1 cellular context compared by ENCODE assay signal in the genomic region with DNA sequence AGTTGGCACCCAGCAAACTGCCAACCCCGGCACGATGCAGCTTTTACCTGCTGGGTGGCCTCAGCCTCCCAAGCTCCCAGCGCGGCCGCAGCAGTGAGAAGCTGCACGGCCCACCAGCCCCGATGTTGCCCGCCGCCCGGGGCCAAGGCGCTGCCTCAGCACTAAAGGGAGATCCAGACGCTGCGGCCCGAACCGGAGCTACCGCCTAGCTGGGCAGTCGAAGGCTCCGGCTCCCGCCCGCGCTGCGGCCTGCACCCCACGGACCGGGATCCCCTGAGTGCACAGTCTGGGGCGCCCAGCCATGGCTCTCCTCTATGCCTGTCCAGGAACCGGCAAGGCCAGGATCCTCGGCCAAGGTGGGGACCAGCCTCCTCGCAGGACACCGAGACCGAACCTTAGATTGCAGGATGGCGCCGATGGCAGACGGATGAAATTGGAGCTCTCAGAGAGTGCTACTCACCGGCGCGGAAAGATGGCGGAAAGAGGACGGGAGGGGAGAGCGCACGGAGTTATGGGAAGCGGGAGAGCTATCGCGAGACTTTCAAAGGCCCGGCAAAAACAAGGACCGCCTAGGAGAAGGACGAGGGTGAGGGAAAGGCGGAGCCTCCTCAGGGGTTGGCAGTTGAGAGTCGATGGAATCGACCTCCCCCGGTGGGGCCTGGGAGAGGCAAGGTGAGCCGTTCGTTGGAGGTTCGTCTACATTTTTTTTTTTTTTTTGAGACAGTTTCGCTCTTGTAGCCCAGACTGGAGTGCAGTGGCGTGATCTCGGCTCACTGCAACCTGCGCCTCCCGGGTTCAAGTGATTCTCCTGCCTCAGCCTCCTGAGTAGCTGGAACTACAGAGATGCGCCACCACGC.
A peak's percentile ranks its signal among the peaks of the same experiment; 100 is the strongest.
TF ChIP-seq lines count a peak whose summit lies in the region.

A gene (minus strand): TSS at position 485 of the 857 bp plus-strand sequence. CDS start 1,221 bp downstream, outside the sequence.

TF ChIP-seq in HepG2, 621 proteins besides CTCF, POLR2A, EP300 and RAD21 (continued from another document and continues in another):
- TF ChIP-seq, protein P1, sequence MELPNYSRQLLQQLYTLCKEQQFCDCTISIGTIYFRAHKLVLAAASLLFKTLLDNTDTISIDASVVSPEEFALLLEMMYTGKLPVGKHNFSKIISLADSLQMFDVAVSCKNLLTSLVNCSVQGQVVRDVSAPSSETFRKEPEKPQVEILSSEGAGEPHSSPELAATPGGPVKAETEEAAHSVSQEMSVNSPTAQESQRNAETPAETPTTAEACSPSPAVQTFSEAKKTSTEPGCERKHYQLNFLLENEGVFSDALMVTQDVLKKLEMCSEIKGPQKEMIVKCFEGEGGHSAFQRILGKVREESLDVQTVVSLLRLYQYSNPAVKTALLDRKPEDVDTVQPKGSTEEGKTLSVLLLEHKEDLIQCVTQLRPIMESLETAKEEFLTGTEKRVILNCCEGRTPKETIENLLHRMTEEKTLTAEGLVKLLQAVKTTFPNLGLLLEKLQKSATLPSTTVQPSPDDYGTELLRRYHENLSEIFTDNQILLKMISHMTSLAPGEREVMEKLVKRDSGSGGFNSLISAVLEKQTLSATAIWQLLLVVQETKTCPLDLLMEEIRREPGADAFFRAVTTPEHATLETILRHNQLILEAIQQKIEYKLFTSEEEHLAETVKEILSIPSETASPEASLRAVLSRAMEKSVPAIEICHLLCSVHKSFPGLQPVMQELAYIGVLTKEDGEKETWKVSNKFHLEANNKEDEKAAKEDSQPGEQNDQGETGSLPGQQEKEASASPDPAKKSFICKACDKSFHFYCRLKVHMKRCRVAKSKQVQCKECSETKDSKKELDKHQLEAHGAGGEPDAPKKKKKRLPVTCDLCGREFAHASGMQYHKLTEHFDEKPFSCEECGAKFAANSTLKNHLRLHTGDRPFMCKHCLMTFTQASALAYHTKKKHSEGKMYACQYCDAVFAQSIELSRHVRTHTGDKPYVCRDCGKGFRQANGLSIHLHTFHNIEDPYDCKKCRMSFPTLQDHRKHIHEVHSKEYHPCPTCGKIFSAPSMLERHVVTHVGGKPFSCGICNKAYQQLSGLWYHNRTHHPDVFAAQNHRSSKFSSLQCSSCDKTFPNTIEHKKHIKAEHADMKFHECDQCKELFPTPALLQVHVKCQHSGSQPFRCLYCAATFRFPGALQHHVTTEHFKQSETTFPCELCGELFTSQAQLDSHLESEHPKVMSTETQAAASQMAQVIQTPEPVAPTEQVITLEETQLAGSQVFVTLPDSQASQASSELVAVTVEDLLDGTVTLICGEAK (IDR thresholded peaks at IDR 0.05): no peak
- TF ChIP-seq, protein P1 (CRISPR knock-in tag; IDR thresholded peaks at IDR 0.05): peak; percentile 96
- peak; percentile 97 for TF ChIP-seq SAP130 (CRISPR knock-in tag; IDR thresholded peaks at IDR 0.05; ENCODE audit: low read depth)
- peak; percentile 100 for TF ChIP-seq PHF8 (CRISPR knock-in tag; IDR thresholded peaks at IDR 0.05)
- TF ChIP-seq, protein P2, sequence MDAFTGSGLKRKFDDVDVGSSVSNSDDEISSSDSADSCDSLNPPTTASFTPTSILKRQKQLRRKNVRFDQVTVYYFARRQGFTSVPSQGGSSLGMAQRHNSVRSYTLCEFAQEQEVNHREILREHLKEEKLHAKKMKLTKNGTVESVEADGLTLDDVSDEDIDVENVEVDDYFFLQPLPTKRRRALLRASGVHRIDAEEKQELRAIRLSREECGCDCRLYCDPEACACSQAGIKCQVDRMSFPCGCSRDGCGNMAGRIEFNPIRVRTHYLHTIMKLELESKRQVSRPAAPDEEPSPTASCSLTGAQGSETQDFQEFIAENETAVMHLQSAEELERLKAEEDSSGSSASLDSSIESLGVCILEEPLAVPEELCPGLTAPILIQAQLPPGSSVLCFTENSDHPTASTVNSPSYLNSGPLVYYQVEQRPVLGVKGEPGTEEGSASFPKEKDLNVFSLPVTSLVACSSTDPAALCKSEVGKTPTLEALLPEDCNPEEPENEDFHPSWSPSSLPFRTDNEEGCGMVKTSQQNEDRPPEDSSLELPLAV (CRISPR knock-in tag; conservative IDR thresholded peaks at IDR 0.05; ENCODE audit: low read depth): 0 out of 2 replicates have a peak, but pooled peaks have one; percentile 28
- TF ChIP-seq GATAD1 (CRISPR knock-in tag; IDR thresholded peaks at IDR 0.05): peak; percentile 94
- no peak for TF ChIP-seq HOXA7 (CRISPR knock-in tag; IDR thresholded peaks at IDR 0.05)
- TF ChIP-seq ZFP62 (CRISPR knock-in tag; IDR thresholded peaks at IDR 0.05): 0 out of 2 replicates have a peak, but pooled peaks have one; percentile 25
- peak; percentile 97 for TF ChIP-seq IRF2 (CRISPR knock-in tag; IDR thresholded peaks at IDR 0.05)
- 0 out of 2 replicates have a peak, but pooled peaks have one; percentile 54 for TF ChIP-seq RFX5 (IDR thresholded peaks at IDR 0.05; ENCODE audit: low read depth, low read length)
- TF ChIP-seq, protein P3, sequence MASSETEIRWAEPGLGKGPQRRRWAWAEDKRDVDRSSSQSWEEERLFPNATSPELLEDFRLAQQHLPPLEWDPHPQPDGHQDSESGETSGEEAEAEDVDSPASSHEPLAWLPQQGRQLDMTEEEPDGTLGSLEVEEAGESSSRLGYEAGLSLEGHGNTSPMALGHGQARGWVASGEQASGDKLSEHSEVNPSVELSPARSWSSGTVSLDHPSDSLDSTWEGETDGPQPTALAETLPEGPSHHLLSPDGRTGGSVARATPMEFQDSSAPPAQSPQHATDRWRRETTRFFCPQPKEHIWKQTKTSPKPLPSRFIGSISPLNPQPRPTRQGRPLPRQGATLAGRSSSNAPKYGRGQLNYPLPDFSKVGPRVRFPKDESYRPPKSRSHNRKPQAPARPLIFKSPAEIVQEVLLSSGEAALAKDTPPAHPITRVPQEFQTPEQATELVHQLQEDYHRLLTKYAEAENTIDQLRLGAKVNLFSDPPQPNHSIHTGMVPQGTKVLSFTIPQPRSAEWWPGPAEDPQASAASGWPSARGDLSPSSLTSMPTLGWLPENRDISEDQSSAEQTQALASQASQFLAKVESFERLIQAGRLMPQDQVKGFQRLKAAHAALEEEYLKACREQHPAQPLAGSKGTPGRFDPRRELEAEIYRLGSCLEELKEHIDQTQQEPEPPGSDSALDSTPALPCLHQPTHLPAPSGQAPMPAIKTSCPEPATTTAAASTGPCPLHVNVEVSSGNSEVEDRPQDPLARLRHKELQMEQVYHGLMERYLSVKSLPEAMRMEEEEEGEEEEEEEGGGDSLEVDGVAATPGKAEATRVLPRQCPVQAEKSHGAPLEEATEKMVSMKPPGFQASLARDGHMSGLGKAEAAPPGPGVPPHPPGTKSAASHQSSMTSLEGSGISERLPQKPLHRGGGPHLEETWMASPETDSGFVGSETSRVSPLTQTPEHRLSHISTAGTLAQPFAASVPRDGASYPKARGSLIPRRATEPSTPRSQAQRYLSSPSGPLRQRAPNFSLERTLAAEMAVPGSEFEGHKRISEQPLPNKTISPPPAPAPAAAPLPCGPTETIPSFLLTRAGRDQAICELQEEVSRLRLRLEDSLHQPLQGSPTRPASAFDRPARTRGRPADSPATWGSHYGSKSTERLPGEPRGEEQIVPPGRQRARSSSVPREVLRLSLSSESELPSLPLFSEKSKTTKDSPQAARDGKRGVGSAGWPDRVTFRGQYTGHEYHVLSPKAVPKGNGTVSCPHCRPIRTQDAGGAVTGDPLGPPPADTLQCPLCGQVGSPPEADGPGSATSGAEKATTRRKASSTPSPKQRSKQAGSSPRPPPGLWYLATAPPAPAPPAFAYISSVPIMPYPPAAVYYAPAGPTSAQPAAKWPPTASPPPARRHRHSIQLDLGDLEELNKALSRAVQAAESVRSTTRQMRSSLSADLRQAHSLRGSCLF (CRISPR knock-in tag; IDR thresholded peaks at IDR 0.05; ENCODE audit: borderline replicate concordance): peak; percentile 95; the same call in 1 of the 2 replicates
- TF ChIP-seq, protein P4, sequence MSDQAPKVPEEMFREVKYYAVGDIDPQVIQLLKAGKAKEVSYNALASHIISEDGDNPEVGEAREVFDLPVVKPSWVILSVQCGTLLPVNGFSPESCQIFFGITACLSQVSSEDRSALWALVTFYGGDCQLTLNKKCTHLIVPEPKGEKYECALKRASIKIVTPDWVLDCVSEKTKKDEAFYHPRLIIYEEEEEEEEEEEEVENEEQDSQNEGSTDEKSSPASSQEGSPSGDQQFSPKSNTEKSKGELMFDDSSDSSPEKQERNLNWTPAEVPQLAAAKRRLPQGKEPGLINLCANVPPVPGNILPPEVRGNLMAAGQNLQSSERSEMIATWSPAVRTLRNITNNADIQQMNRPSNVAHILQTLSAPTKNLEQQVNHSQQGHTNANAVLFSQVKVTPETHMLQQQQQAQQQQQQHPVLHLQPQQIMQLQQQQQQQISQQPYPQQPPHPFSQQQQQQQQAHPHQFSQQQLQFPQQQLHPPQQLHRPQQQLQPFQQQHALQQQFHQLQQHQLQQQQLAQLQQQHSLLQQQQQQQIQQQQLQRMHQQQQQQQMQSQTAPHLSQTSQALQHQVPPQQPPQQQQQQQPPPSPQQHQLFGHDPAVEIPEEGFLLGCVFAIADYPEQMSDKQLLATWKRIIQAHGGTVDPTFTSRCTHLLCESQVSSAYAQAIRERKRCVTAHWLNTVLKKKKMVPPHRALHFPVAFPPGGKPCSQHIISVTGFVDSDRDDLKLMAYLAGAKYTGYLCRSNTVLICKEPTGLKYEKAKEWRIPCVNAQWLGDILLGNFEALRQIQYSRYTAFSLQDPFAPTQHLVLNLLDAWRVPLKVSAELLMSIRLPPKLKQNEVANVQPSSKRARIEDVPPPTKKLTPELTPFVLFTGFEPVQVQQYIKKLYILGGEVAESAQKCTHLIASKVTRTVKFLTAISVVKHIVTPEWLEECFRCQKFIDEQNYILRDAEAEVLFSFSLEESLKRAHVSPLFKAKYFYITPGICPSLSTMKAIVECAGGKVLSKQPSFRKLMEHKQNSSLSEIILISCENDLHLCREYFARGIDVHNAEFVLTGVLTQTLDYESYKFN (CRISPR knock-in tag; conservative IDR thresholded peaks at IDR 0.05): peak; percentile 78
- TF ChIP-seq, protein P5, sequence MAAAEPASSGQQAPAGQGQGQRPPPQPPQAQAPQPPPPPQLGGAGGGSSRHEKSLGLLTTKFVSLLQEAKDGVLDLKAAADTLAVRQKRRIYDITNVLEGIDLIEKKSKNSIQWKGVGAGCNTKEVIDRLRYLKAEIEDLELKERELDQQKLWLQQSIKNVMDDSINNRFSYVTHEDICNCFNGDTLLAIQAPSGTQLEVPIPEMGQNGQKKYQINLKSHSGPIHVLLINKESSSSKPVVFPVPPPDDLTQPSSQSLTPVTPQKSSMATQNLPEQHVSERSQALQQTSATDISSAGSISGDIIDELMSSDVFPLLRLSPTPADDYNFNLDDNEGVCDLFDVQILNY (CRISPR knock-in tag; conservative IDR thresholded peaks at IDR 0.05): peak; percentile 81; the same call in 1 of the 2 replicates
- peak; percentile 74 for TF ChIP-seq FOXO1 (CRISPR knock-in tag; IDR thresholded peaks at IDR 0.05)
- TF ChIP-seq SETDB1 (CRISPR knock-in tag; IDR thresholded peaks at IDR 0.05; ENCODE audit: borderline replicate concordance): 0 out of 2 replicates have a peak, but pooled peaks have one; percentile 63
- TF ChIP-seq ZNF780A (CRISPR knock-in tag; IDR thresholded peaks at IDR 0.05): peak; percentile 95
- TF ChIP-seq, protein P6, sequence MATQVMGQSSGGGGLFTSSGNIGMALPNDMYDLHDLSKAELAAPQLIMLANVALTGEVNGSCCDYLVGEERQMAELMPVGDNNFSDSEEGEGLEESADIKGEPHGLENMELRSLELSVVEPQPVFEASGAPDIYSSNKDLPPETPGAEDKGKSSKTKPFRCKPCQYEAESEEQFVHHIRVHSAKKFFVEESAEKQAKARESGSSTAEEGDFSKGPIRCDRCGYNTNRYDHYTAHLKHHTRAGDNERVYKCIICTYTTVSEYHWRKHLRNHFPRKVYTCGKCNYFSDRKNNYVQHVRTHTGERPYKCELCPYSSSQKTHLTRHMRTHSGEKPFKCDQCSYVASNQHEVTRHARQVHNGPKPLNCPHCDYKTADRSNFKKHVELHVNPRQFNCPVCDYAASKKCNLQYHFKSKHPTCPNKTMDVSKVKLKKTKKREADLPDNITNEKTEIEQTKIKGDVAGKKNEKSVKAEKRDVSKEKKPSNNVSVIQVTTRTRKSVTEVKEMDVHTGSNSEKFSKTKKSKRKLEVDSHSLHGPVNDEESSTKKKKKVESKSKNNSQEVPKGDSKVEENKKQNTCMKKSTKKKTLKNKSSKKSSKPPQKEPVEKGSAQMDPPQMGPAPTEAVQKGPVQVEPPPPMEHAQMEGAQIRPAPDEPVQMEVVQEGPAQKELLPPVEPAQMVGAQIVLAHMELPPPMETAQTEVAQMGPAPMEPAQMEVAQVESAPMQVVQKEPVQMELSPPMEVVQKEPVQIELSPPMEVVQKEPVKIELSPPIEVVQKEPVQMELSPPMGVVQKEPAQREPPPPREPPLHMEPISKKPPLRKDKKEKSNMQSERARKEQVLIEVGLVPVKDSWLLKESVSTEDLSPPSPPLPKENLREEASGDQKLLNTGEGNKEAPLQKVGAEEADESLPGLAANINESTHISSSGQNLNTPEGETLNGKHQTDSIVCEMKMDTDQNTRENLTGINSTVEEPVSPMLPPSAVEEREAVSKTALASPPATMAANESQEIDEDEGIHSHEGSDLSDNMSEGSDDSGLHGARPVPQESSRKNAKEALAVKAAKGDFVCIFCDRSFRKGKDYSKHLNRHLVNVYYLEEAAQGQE (IDR thresholded peaks at IDR 0.05; ENCODE audit: borderline replicate concordance in 1 of 2, low read depth in 1 of 2, low read length in 2 of 2): peak in 1 of 2 experiments; percentile 80; a peak in 1 of 4 replicates
- TF ChIP-seq ZMYM2 (CRISPR knock-in tag; IDR thresholded peaks at IDR 0.05): no peak
- peak; percentile 100 for TF ChIP-seq ZNF446 (CRISPR knock-in tag; IDR thresholded peaks at IDR 0.05)
- peak; percentile 83 for TF ChIP-seq GATAD2A (CRISPR knock-in tag; IDR thresholded peaks at IDR 0.05)
- peak; percentile 88; the same call in 1 of the 2 replicates for TF ChIP-seq ZNF747 (CRISPR knock-in tag; IDR thresholded peaks at IDR 0.05; ENCODE audit: borderline replicate concordance)
- TF ChIP-seq ZZZ3 (CRISPR knock-in tag; IDR thresholded peaks at IDR 0.05; ENCODE audit: borderline replicate concordance): peak; percentile 100; the same call in 1 of the 2 replicates
- peak; percentile 95 for TF ChIP-seq NFE2L1 (CRISPR knock-in tag; IDR thresholded peaks at IDR 0.05; ENCODE audit: borderline replicate concordance)
